7 cellular contexts compared by ENCODE assay signal in genomic region chr2:219627105-219628100, GRCh38. TPM values are rescaled to one million over a fixed set of nuclear protein-coding genes. Genes with fewer than 3 reads are reported as not detected.
DNase-seq lines count a peak whose midpoint lies in the region; ATAC-seq, FAIRE-seq and TF ChIP-seq lines count a peak whose summit lies in the region.

Gene SLC4A3, plus strand, starts transcription at chr2:219627630. Its CDS starts 363 bp downstream, at chr2:219627993.

- no peak within 1 kb of the TSS for H3K27ac ChIP-seq in iPS-20b (ENCODE audit: low read length)

- peak; percentile 57 for ATAC-seq in stimulated activated naive CD8-positive, alpha-beta T cell treated with anti-CD3 and anti-CD28 coated beads, Interleukin-15, amount 100 ng/mL, for 72 hours
- no peak for ATAC-seq in GM19397 (IDR thresholded peaks at IDR 0.05; ENCODE audit: unreplicated experiment)

- peaks cover 23% of the 10 kb centered on the region for H3K27me3 ChIP-seq in iPS-20b (ENCODE audit: insufficient read depth, low read length)

- TF ChIP-seq CTCF in brain (conservative IDR thresholded peaks at IDR 0.05): peak in 1 of 2 experiments; percentile 19

- H3K4me1 ChIP-seq in iPS-20b (ENCODE audit: insufficient read depth, low read length): no peaks in the 10 kb centered on the region

- no peaks in the 10 kb centered on the region for H3K9me3 ChIP-seq in iPS-20b (ENCODE audit: insufficient read depth, low read depth, low read length)

- peak within 1 kb of the TSS; percentile 49; the same call in 1 of the 2 replicates for H3K9ac ChIP-seq in iPS-20b (ENCODE audit: low read depth, low read length)

- H3K27ac Mint-ChIP-seq in brain: peak within 1 kb of the TSS; percentile 61 to 95 (median 89)
- peak within 1 kb of the TSS in 1 of 2 donors; percentile 33 for H3K27ac Mint-ChIP-seq in stimulated activated naive CD8-positive, alpha-beta T cell treated with anti-CD3 and anti-CD28 coated beads, Interleukin-15, amount 100 ng/mL, for 72 hours

- peak within 1 kb of the TSS; percentile 82 to 92 (median 85) for H3K4me3 Mint-ChIP-seq in brain
- H3K4me3 Mint-ChIP-seq in stimulated activated naive CD8-positive, alpha-beta T cell treated with anti-CD3 and anti-CD28 coated beads, Interleukin-15, amount 100 ng/mL, for 72 hours: peak within 1 kb of the TSS; percentile 69 to 77

- no peak for FAIRE-seq in RCC 7860 (lab: Jason Lieb, UNC)

- peaks cover 24% of the 10 kb centered on the region for H3K4me1 Mint-ChIP-seq in brain
- H3K4me1 Mint-ChIP-seq in stimulated activated naive CD8-positive, alpha-beta T cell treated with anti-CD3 and anti-CD28 coated beads, Interleukin-15, amount 100 ng/mL, for 72 hours: peaks cover 21% of the 10 kb centered on the region

- H3K9me3 Mint-ChIP-seq in brain: no peaks in the 10 kb centered on the region
- H3K9me3 Mint-ChIP-seq in stimulated activated naive CD8-positive, alpha-beta T cell treated with anti-CD3 and anti-CD28 coated beads, Interleukin-15, amount 100 ng/mL, for 72 hours: no peaks in the 10 kb centered on the region

- peak; percentile 90 for DNase-seq in GM03348 (ENCODE audit: low spot score)
- DNase-seq in NCI-H1105 treated with DMSO at 0.1 percent for 48 hours (lab: John Stamatoyannopoulos, UW): peak; percentile 26
- DNase-seq in stimulated activated naive CD8-positive, alpha-beta T cell treated with anti-CD3 and anti-CD28 coated beads, Interleukin-15, amount 100 ng/mL, for 72 hours: peak in 1 of 2 donors; percentile 28
- DNase-seq in RCC 7860 (ENCODE audit: low spot score): no peak

- H3K36me3 Mint-ChIP-seq in brain: peaks cover 3% of the 10 kb centered on the region

- H3K27me3 Mint-ChIP-seq in brain: peaks cover 22% of the 10 kb centered on the region
- peaks cover 27% of the 10 kb centered on the region for H3K27me3 Mint-ChIP-seq in stimulated activated naive CD8-positive, alpha-beta T cell treated with anti-CD3 and anti-CD28 coated beads, Interleukin-15, amount 100 ng/mL, for 72 hours

- H3K36me3 ChIP-seq in iPS-20b (ENCODE audit: insufficient read depth, low read depth, low read length): no peaks in the 10 kb centered on the region

- H3K4me3 ChIP-seq in iPS-20b (ENCODE audit: low read length): peak within 1 kb of the TSS; percentile 68; the same call in 1 of the 2 replicates

RNA-seq across cellular contexts. Expression of gene SLC4A3, which starts in this region (rescaled TPM):
- 16.6 TPM for polyA plus RNA-seq in brain (ENCODE audit: insufficient read depth, low read depth, low replicate concordance)
